18 cellular contexts compared by ENCODE assay signal in genomic region chr4:74087481-74087880, GRCh38. TPM values are rescaled to one million over a fixed set of nuclear protein-coding genes. Genes with fewer than 3 reads are reported as not detected.
DNase-seq lines count a peak whose midpoint lies in the region; ATAC-seq and TF ChIP-seq lines count a peak whose summit lies in the region.
"Had no signal": no experiment of that assay in that cellular context is flagged by ENCODE, and none has a peak within 500 bp of the region (broad histone marks: within the 10 kb centered on the region; RNA-seq: fewer than 3 reads in every experiment).

No MANE protein-coding gene starts in this region.

- H2AFZ ChIP-seq in mammary epithelial cell (ENCODE audit: low read depth, low read length) (peak overlapping the region; percentile 49), neural progenitor cell (replicated peaks) (no peak overlapping the region), MM.1S (ENCODE audit: low read length) (no peak overlapping the region)
- H2AFZ ChIP-seq: GM23248 had no signal

- H3K9ac ChIP-seq in mammary epithelial cell (ENCODE audit: insufficient read depth, low read length): no peak overlapping the region
- no peak overlapping the region for H3K9ac ChIP-seq in neural progenitor cell
- no peak overlapping the region for H3K9ac ChIP-seq in MM.1S (ENCODE audit: low read length)
- H3K9ac ChIP-seq: GM23248 had no signal

- TF ChIP-seq CTCF in mammary epithelial cell (conservative IDR thresholded peaks at IDR 0.05 in 1 of 2, IDR thresholded peaks at IDR 0.05 in 1 of 2; ENCODE audit: extremely low read depth in 1 of 2, insufficient read depth in 1 of 2, low read depth in 1 of 2, low read length in 2 of 2) (no peak), breast epithelium (IDR thresholded peaks at IDR 0.05) (no peak), neural progenitor cell (IDR thresholded peaks at IDR 0.05) (no peak), Calu3 (IDR thresholded peaks at IDR 0.05; ENCODE audit: unreplicated experiment) (no peak), MM.1S (IDR thresholded peaks at IDR 0.05; ENCODE audit: low read length) (no peak), Peyer's patch (IDR thresholded peaks at IDR 0.05) (no peak), body of pancreas (IDR thresholded peaks at IDR 0.05) (no peak)

- no peaks in the 10 kb centered on the region for H3K79me2 ChIP-seq in mammary epithelial cell (ENCODE audit: insufficient read depth, low read length)
- no peaks in the 10 kb centered on the region for H3K79me2 ChIP-seq in neural progenitor cell (ENCODE audit: low read depth)
- no peaks in the 10 kb centered on the region for H3K79me2 ChIP-seq in MM.1S (ENCODE audit: low read length)

- TF ChIP-seq POLR2A in breast epithelium (IDR thresholded peaks at IDR 0.05) (no peak), Peyer's patch (IDR thresholded peaks at IDR 0.05) (no peak), body of pancreas (IDR thresholded peaks at IDR 0.05) (no peak)

- no peaks in the 10 kb centered on the region for H3K4me1 ChIP-seq in mammary epithelial cell (ENCODE audit: insufficient read depth, low read length)
- H3K4me1 ChIP-seq in breast epithelium: no peaks in the 10 kb centered on the region
- peaks cover 4% of the 10 kb centered on the region for H3K4me1 ChIP-seq in neural progenitor cell
- H3K4me1 ChIP-seq in MM.1S (ENCODE audit: low read length): no peaks in the 10 kb centered on the region
- peaks cover 0 to 4% (median 0%) of the 10 kb centered on the region in 4 donors for H3K4me1 ChIP-seq in Peyer's patch
- peaks cover 7% of the 10 kb centered on the region for H3K4me1 ChIP-seq in body of pancreas
- H3K4me1 ChIP-seq: HAP-1 had no signal

- H4K20me1 ChIP-seq in mammary epithelial cell (ENCODE audit: insufficient read depth, low read length) (no peaks in the 10 kb centered on the region), neural progenitor cell (ENCODE audit: low read depth) (no peaks in the 10 kb centered on the region), MM.1S (ENCODE audit: insufficient read depth, low read length) (no peaks in the 10 kb centered on the region)

- H3K4me3 Mint-ChIP-seq in neural progenitor cell (no peak overlapping the region), Calu3 (ENCODE audit: low read depth, unreplicated experiment) (no peak overlapping the region)
- H3K4me3 Mint-ChIP-seq: CD14-positive monocyte; CD8-positive, alpha-beta T cell; IgD-negative memory B cell had no signal

- H3K27ac Mint-ChIP-seq in neural progenitor cell (no peak overlapping the region), Calu3 (ENCODE audit: unreplicated experiment) (no peak overlapping the region)
- H3K27ac Mint-ChIP-seq: CD14-positive monocyte; CD8-positive, alpha-beta T cell; IgD-negative memory B cell had no signal

- in situ Hi-C loops in mammary epithelial cell (cut with MboI; ENCODE audit: low sequenced_read_pairs in 2 of 2): no loop called here

- BruUV-seq in mammary epithelial cell (replicated peaks; lab: Mats Ljungman, UMichigan) (no TSS peak), Calu3 (replicated peaks; lab: Mats Ljungman, UMichigan) (no TSS peak)

- H3K36me3 Mint-ChIP-seq in neural progenitor cell: no peaks in the 10 kb centered on the region
- H3K36me3 Mint-ChIP-seq in Calu3 (ENCODE audit: insufficient read depth, unreplicated experiment): no peaks in the 10 kb centered on the region
- H3K36me3 Mint-ChIP-seq: CD14-positive monocyte; CD8-positive, alpha-beta T cell; IgD-negative memory B cell had no signal

- dilution Hi-C loops in mammary epithelial cell (cut with HindIII; ENCODE audit: low sequenced_read_pairs): no loop called here

- intact Hi-C loops in mammary epithelial cell (cut with micrococcal nuclease) (no loop called here), breast epithelium (cut with DNase I; ENCODE audit: low total_unique reads) (no loop called here), Calu3 (cut with micrococcal nuclease; ENCODE audit: unreplicated experiment) (no loop called here), body of pancreas (cut with DNase I) (no loop called here)

- H3K4me2 ChIP-seq in mammary epithelial cell (ENCODE audit: insufficient read depth, low read depth, low read length) (no peak overlapping the region), neural progenitor cell (no peak overlapping the region), MM.1S (ENCODE audit: low read depth, low read length) (no peak overlapping the region)

- H3K4me3 ChIP-seq in mammary epithelial cell (replicated peaks in 1 of 3; ENCODE audit: insufficient read depth in 1 of 3, low read depth in 2 of 3, low read length in 3 of 3) (no peak overlapping the region), breast epithelium (no peak overlapping the region), neural progenitor cell (no peak overlapping the region), MM.1S (ENCODE audit: low read length) (no peak overlapping the region), Peyer's patch (no peak overlapping the region), body of pancreas (no peak overlapping the region)
- H3K4me3 ChIP-seq: GM23248, HAP-1 had no signal

- H3K27ac ChIP-seq in mammary epithelial cell (ENCODE audit: insufficient read depth, low read depth, low read length) (no peak overlapping the region), breast epithelium (no peak overlapping the region), neural progenitor cell (no peak overlapping the region), MM.1S (ENCODE audit: low read length) (no peak overlapping the region), Peyer's patch (no peak overlapping the region), body of pancreas (no peak overlapping the region)
- H3K27ac ChIP-seq: 22Rv1, GM23248 had no signal

- H3K9me3 Mint-ChIP-seq in neural progenitor cell (no peaks in the 10 kb centered on the region), Calu3 (ENCODE audit: low read depth, unreplicated experiment) (no peaks in the 10 kb centered on the region)
- H3K9me3 Mint-ChIP-seq: CD8-positive, alpha-beta T cell had no signal

- H3K27me3 ChIP-seq in mammary epithelial cell (ENCODE audit: insufficient read depth, low read length) (no peaks in the 10 kb centered on the region), breast epithelium (no peaks in the 10 kb centered on the region), neural progenitor cell (no peaks in the 10 kb centered on the region), MM.1S (replicated peaks; ENCODE audit: insufficient read depth, low read length) (no peaks in the 10 kb centered on the region), Peyer's patch (no peaks in the 10 kb centered on the region), body of pancreas (no peaks in the 10 kb centered on the region)

- H3F3A ChIP-seq in neural progenitor cell (ENCODE audit: low read depth) (no peaks in the 10 kb centered on the region), MM.1S (ENCODE audit: insufficient read depth, low read length) (no peaks in the 10 kb centered on the region)

- no peak for ATAC-seq in body of pancreas
- ATAC-seq: CD8-positive, alpha-beta T cell had no signal

- H3K4me1 Mint-ChIP-seq in neural progenitor cell (no peaks in the 10 kb centered on the region), Calu3 (ENCODE audit: low read depth, unreplicated experiment) (no peaks in the 10 kb centered on the region)
- H3K4me1 Mint-ChIP-seq: IgD-negative memory B cell had no signal

- no peaks in the 10 kb centered on the region for H3K36me3 ChIP-seq in mammary epithelial cell (ENCODE audit: insufficient read depth, low read length)
- no peaks in the 10 kb centered on the region for H3K36me3 ChIP-seq in breast epithelium
- no peaks in the 10 kb centered on the region for H3K36me3 ChIP-seq in neural progenitor cell
- no peaks in the 10 kb centered on the region for H3K36me3 ChIP-seq in MM.1S (replicated peaks; ENCODE audit: insufficient read depth, low read length)
- H3K36me3 ChIP-seq in Peyer's patch: no peaks in the 10 kb centered on the region
- H3K36me3 ChIP-seq in body of pancreas (replicated peaks in 1 of 2; ENCODE audit: insufficient read depth in 1 of 2, low read depth in 2 of 2): no peaks in the 10 kb centered on the region
- H3K36me3 ChIP-seq: HAP-1 had no signal

- peaks cover 5% of the 10 kb centered on the region for H3K27me3 Mint-ChIP-seq in neural progenitor cell (ENCODE audit: insufficient read depth, low read depth)
- H3K27me3 Mint-ChIP-seq in Calu3 (ENCODE audit: unreplicated experiment): no peaks in the 10 kb centered on the region

- no peaks in the 10 kb centered on the region for H3K9me2 ChIP-seq in MM.1S (replicated peaks; ENCODE audit: insufficient read depth, low read length)

- no peaks in the 10 kb centered on the region for H3K9me3 ChIP-seq in mammary epithelial cell (replicated peaks; ENCODE audit: insufficient read depth, low read length)
- H3K9me3 ChIP-seq in breast epithelium: no peaks in the 10 kb centered on the region
- H3K9me3 ChIP-seq in neural progenitor cell (ENCODE audit: low read depth): no peaks in the 10 kb centered on the region
- H3K9me3 ChIP-seq in MM.1S (replicated peaks; ENCODE audit: insufficient read depth, low read length): no peaks in the 10 kb centered on the region
- no peaks in the 10 kb centered on the region for H3K9me3 ChIP-seq in Peyer's patch
- H3K9me3 ChIP-seq in body of pancreas: no peaks in the 10 kb centered on the region
- H3K9me3 ChIP-seq: HAP-1 had no signal

- CTCF ChIA-PET in mammary epithelial cell (lab: Charles Lee; ENCODE audit: low non-redundant PET): no interaction called here
- CTCF ChIA-PET in Calu3 (lab: Charles Lee): no interaction called here

- peak; percentile 36 for DNase-seq in mammary epithelial cell
- no peak for DNase-seq in breast epithelium (ENCODE audit: low spot score in 2 of 2)
- DNase-seq in glomerular visceral epithelial cell (ENCODE audit: extremely low spot score): peak; percentile 47
- peak; percentile 33 for DNase-seq in neural progenitor cell (ENCODE audit: low spot score)
- DNase-seq in Calu3: no peak
- no peak for DNase-seq in MM.1S
- no peak for DNase-seq in Peyer's patch
- DNase-seq in body of pancreas: no peak
- DNase-seq: CD8-positive, alpha-beta T cell; COR-L47; DMS53; GF-D8; GM23248 had no signal

RNA-seq across cellular contexts. Expression of gene CXCL2, which starts 11.5 kb away (rescaled TPM):
- 10 to 100 TPM in 1 of 2 donors, 1 to 10 TPM in 1; 2.3 to 34.1 TPM for total RNA-seq in mammary epithelial cell
- 4.8 TPM for polyA plus RNA-seq in mammary epithelial cell
- polyA minus RNA-seq in mammary epithelial cell: 5.5 TPM
- total RNA-seq in breast epithelium: 10 to 100 TPM; 12.2 to 51.8 (median 16.1) TPM
- total RNA-seq in neural progenitor cell (ENCODE audit: low replicate concordance): 0.15 TPM in 1 of 2 replicates, not detected in the other
- total RNA-seq in Calu3 (2022): 110 and 189 TPM in 2 replicates
- total RNA-seq in Peyer's patch: 10 to 100 TPM in 2 of 4 donors, 1 to 10 TPM in 2; 8.0 to 27.2 (median 9.9) TPM
- 10 to 100 TPM; 27.4 to 39.4 TPM for total RNA-seq in body of pancreas
- total RNA-seq: A673 had no signal
- polyA plus RNA-seq: IgD-negative memory B cell had no signal

RNA-seq across cellular contexts. Expression of gene CXCL3, which starts 49.0 kb away (rescaled TPM):
- total RNA-seq in mammary epithelial cell (10 to 100 TPM in 1 of 2 donors, 1 to 10 TPM in 1; 1.3 to 29.4 TPM), breast epithelium (1 to 10 TPM in 2 of 3 donors, under 1 TPM in 1; 0.64 to 5.6 (median 1.3) TPM), neural progenitor cell (ENCODE audit: low replicate concordance) (1.5 and 2.0 TPM in 2 replicates), Calu3 (2022) (80.8 and 153 TPM in 2 replicates), Peyer's patch (1 to 10 TPM; 1.5 to 3.3 (median 2.2) TPM), body of pancreas (1 to 10 TPM in 1 of 2 donors, not detected in 1; 1.6 TPM)
- polyA plus RNA-seq in mammary epithelial cell: 9.0 TPM
- 3.0 TPM for polyA minus RNA-seq in mammary epithelial cell
- total RNA-seq: GM23248 had no signal
- polyA plus RNA-seq: IgD-negative memory B cell had no signal

Comparison
In these comparisons a context has a peak if more than half of its experiments do, and no peak if none do; other contexts are left out.
1. DNase-seq: peak in mammary epithelial cell (single experiment), glomerular visceral epithelial cell (single experiment) and neural progenitor cell (single experiment); none in breast epithelium (0 of 2), Calu3 (single experiment), MM.1S (single experiment), Peyer's patch (0 of 3) and body of pancreas (0 of 4).